17 cellular contexts compared by ENCODE assay signal in genomic region chr16:56983211-56983751, GRCh38. TPM values are rescaled to one million over a fixed set of nuclear protein-coding genes. Genes with fewer than 3 reads are reported as not detected.
DNase-seq lines count a peak whose midpoint lies in the region; ATAC-seq and TF ChIP-seq lines count a peak whose summit lies in the region.
"Had no signal": no experiment of that assay in that cellular context is flagged by ENCODE, and none has a peak within 500 bp of the region (broad histone marks: within the 10 kb centered on the region; RNA-seq: fewer than 3 reads in every experiment).

No MANE protein-coding gene starts in this region.

- POLR2A ChIA-PET in activated B cell treated with CpG ODN at 0.5 μM for 24 hours (lab: Charles Lee): interaction anchor here (0.6 to 10.4 kb wide), 8 partner anchors 13 to 338 kb away, joined by 3 to 233 read pairs (median 4); no protein-coding TSS in a partner anchor

- no peaks in the 10 kb centered on the region for H3K27me3 ChIP-seq in liver (ENCODE audit: control insufficient read depth in 4 of 4, insufficient read depth in 4 of 4, low read length in 3 of 4)

- H3K9ac ChIP-seq in liver (ENCODE audit: low read depth in 1 of 2, low read length in 2 of 2): no peak overlapping the region
- H3K9ac ChIP-seq: parathyroid adenoma had no signal

- no peak for ATAC-seq in stimulated activated naive CD8-positive, alpha-beta T cell treated with anti-CD3 and anti-CD28 coated beads, Interleukin-15, amount 100 ng/mL, for 72 hours
- ATAC-seq in stimulated activated naive CD8-positive, alpha-beta T cell treated with anti-CD3 and anti-CD28 coated beads, Interleukin-15, Interleukin-2, amounts not matched to agents 100 U/mL and 50 U/mL, for 24 hours: no peak
- no peak for ATAC-seq in activated B cell treated with CpG ODN at 0.5 μM for 24 hours (ENCODE audit: low read depth)
- ATAC-seq: activated T-cell treated with anti-CD3 and anti-CD28 coated beads, Interleukin-2, amount 50 U/mL, for 4 hours had no signal

- H3K27ac ChIP-seq in liver (ENCODE audit: low read depth in 1 of 2, low read length in 2 of 2): no peak overlapping the region
- H3K27ac ChIP-seq: parathyroid adenoma had no signal

- TF ChIP-seq RAD21 in liver (IDR thresholded peaks at IDR 0.05): no peak

- no peak overlapping the region for H3K4me3 ChIP-seq in liver (ENCODE audit: low read depth in 1 of 3, low read length in 3 of 3)

- CTCF ChIA-PET in activated B cell treated with CpG ODN at 0.5 μM for 24 hours (lab: Charles Lee): interaction anchor here (1.1 to 1.6 kb wide), 2 partner anchors 19 to 23 kb away, joined by 3 to 4 read pairs; no protein-coding TSS in a partner anchor

- H3K4me1 Mint-ChIP-seq in stimulated activated naive CD8-positive, alpha-beta T cell treated with anti-CD3 and anti-CD28 coated beads, Interleukin-15, amount 100 ng/mL, for 72 hours: peaks cover 96% of the 10 kb centered on the region
- H3K4me1 Mint-ChIP-seq in activated B cell treated with CpG ODN at 0.5 μM for 24 hours: peaks cover 93% of the 10 kb centered on the region

- H3K36me3 ChIP-seq in liver (ENCODE audit: control insufficient read depth in 4 of 4, insufficient read depth in 3 of 4, low read depth in 1 of 4, low read length in 3 of 4): no peaks in the 10 kb centered on the region

- no peaks in the 10 kb centered on the region for H3K9me3 ChIP-seq in liver (ENCODE audit: control insufficient read depth in 4 of 4, low read length in 3 of 4)

- WGBS in liver: 67% methylated on average over 9 of the region's 9 CpGs

- H3K27me3 Mint-ChIP-seq in stimulated activated naive CD8-positive, alpha-beta T cell treated with anti-CD3 and anti-CD28 coated beads, Interleukin-15, amount 100 ng/mL, for 72 hours: no peaks in the 10 kb centered on the region
- no peaks in the 10 kb centered on the region for H3K27me3 Mint-ChIP-seq in activated B cell treated with CpG ODN at 0.5 μM for 24 hours

- H3K9me3 Mint-ChIP-seq in stimulated activated naive CD8-positive, alpha-beta T cell treated with anti-CD3 and anti-CD28 coated beads, Interleukin-15, amount 100 ng/mL, for 72 hours: no peaks in the 10 kb centered on the region
- H3K9me3 Mint-ChIP-seq in activated B cell treated with CpG ODN at 0.5 μM for 24 hours: no peaks in the 10 kb centered on the region
- H3K9me3 Mint-ChIP-seq: activated T-cell treated with anti-CD3 and anti-CD28 coated beads, Interleukin-2, amount 50 U/mL, for 4 hours had no signal

- H3K4me3 Mint-ChIP-seq in stimulated activated naive CD8-positive, alpha-beta T cell treated with anti-CD3 and anti-CD28 coated beads, Interleukin-15, amount 100 ng/mL, for 72 hours: peak overlapping the region; percentile 9 to 57
- H3K4me3 Mint-ChIP-seq in activated B cell treated with CpG ODN at 0.5 μM for 24 hours: no peak overlapping the region
- H3K4me3 Mint-ChIP-seq: activated T-cell treated with anti-CD3 and anti-CD28 coated beads, Interleukin-2, amount 50 U/mL, for 4 hours had no signal

- peaks cover 2 to 9% (median 6%) of the 10 kb centered on the region in 4 donors for H3K4me1 ChIP-seq in liver (ENCODE audit: control insufficient read depth in 4 of 4, insufficient read depth in 4 of 4, low read length in 3 of 4)
- H3K4me1 ChIP-seq: parathyroid adenoma had no signal

- no peak for DNase-seq in stimulated activated naive CD8-positive, alpha-beta T cell treated with anti-CD3 and anti-CD28 coated beads, Interleukin-15, amount 100 ng/mL, for 72 hours
- DNase-seq in stimulated activated naive CD8-positive, alpha-beta T cell treated with anti-CD3 and anti-CD28 coated beads, Interleukin-15, Interleukin-2, amounts not matched to agents 100 U/mL and 50 U/mL, for 24 hours: no peak
- DNase-seq in activated B cell treated with CpG ODN at 0.5 μM for 24 hours (no peak), iPS-NIHi11 (ENCODE audit: low spot score) (no peak), NCI-H2081 (lab: John Stamatoyannopoulos, UW) (no peak), COLO829 (ENCODE audit: low spot score) (no peak), GM20000 (ENCODE audit: low spot score) (no peak)
- DNase-seq: activated CD4-positive, CD25-positive, alpha-beta regulatory T cell; activated T-cell treated with anti-CD3 and anti-CD28 coated beads, Interleukin-2, amount 50 U/mL, for 4 hours; AML-193; effector CD8-positive, alpha-beta T cell; mesendoderm; NCI-H1048; stimulated activated CD4-positive, alpha-beta T cell treated with anti-CD3 and anti-CD28 coated beads, Interleukin-12 subunit alpha, Interleukin-12 subunit beta, amount 100 ng/mL, for 4 hours; SW 1271 had no signal

- intact Hi-C loops in activated B cell treated with CpG ODN at 0.5 μM for 24 hours (cut with micrococcal nuclease): no loop called here

- TF ChIP-seq CTCF in activated B cell treated with CpG ODN at 0.5 μM for 24 hours (IDR thresholded peaks at IDR 0.05) (no peak), liver (IDR thresholded peaks at IDR 0.05; ENCODE audit: low read depth, low read length, missing input control) (no peak), GM20000 (IDR thresholded peaks at IDR 0.05; ENCODE audit: extremely low read depth, missing control alignments) (no peak)

- peak overlapping the region; percentile 10 to 100 for H3K27ac Mint-ChIP-seq in stimulated activated naive CD8-positive, alpha-beta T cell treated with anti-CD3 and anti-CD28 coated beads, Interleukin-15, amount 100 ng/mL, for 72 hours
- H3K27ac Mint-ChIP-seq in activated B cell treated with CpG ODN at 0.5 μM for 24 hours: peak overlapping the region; percentile 27

- peaks cover 16% of the 10 kb centered on the region for H3K36me3 Mint-ChIP-seq in activated B cell treated with CpG ODN at 0.5 μM for 24 hours (ENCODE audit: low read depth)

TF ChIP-seq in liver, 16 proteins besides CTCF, POLR2A, EP300 and RAD21:
- TF ChIP-seq GABPA (IDR thresholded peaks at IDR 0.05 in 1 of 2, conservative IDR thresholded peaks at IDR 0.05 in 1 of 2): no peak
- TF ChIP-seq HNF4A (conservative IDR thresholded peaks at IDR 0.05): peak; percentile 24 to 50
TF ChIP-seq in liver: peak in this region for 1.

RNA-seq across cellular contexts. Expression of gene NLRC5, which starts 6.1 kb away (rescaled TPM):
- total RNA-seq in activated B cell treated with CpG ODN at 0.5 μM for 24 hours: 296 and 372 TPM in 2 replicates
- total RNA-seq in liver: 10 to 100 TPM; 11.9 to 23.3 TPM
- polyA plus RNA-seq in liver: 1 to 10 TPM; 4.7 to 5.6 TPM

RNA-seq across cellular contexts. Expression of gene CETP, which starts 21.5 kb away (rescaled TPM):
- total RNA-seq in activated B cell treated with CpG ODN at 0.5 μM for 24 hours (1.0 and 1.4 TPM in 2 replicates), liver (10 to 100 TPM in 1 of 2 donors, 1 to 10 TPM in 1; 3.3 to 24.0 TPM)
- 1 to 10 TPM; 4.1 to 8.5 TPM for polyA plus RNA-seq in liver

RNA-seq across cellular contexts. Expression of gene HERPUD1, which starts 51.3 kb away (rescaled TPM):
- 766 and 820 TPM in 2 replicates for total RNA-seq in activated B cell treated with CpG ODN at 0.5 μM for 24 hours
- 100 to 1,000 TPM in 1 of 2 donors, 10 to 100 TPM in 1; 57.8 to 219 TPM for total RNA-seq in liver
- polyA plus RNA-seq in liver: 100 to 1,000 TPM in 1 of 2 donors, 10 to 100 TPM in 1; 98.5 to 138 TPM

Comparison
In these comparisons a context has a peak if more than half of its experiments do, and no peak if none do; other contexts are left out.
1. RNA of gene NLRC5, which starts 6.1 kb away (total RNA-seq): 296 to 372 TPM in activated B cell treated with CpG ODN at 0.5 μM for 24 hours; 11.9 to 23.3 TPM in liver; every median in the first group is over 10 times any median in the second.